Comparison of ENCODE assay signal across 1 cellular context in the genomic region with DNA sequence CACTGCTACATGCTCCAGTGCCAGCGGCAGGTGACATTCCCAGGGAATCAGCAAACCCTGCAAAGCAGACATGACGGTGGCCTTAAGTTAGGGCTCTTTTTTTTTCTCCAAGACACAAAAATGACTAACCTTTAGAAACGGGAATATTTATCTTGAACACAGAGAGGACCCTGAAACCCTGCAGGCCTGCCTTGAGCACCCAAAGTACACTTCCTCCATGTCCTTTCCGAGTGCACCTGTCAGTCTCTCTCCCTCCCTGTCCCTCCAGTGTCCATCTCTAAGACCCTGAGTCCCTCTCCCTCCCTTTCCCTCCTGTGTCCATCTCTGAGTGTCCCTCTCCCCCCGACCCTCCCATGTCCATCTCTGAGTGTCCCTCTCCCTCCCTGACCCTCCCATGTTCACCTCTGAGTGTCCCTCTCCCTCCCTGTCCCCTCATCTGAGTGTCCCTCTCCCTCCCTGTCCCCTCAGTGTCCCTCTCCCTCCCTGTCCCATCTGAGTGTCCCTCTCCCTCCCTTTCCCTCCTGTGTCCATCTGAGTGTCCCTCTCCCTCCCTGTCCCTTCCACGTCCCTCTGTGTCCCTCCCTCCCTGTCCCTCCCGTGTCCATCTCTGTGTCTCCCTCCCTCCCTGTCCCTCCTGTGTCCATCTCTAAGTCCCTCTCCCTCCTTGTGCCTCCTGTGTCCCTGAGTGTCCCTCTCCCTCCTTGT.
TF ChIP-seq lines count a peak whose summit lies in the region.

No MANE protein-coding gene starts in this region.

TF ChIP-seq in GM12878, 131 proteins besides CTCF, POLR2A, EP300 and RAD21:
- TF ChIP-seq MTA2 (IDR thresholded peaks at IDR 0.05; ENCODE audit: low read depth) (no peak), HDGF (IDR thresholded peaks at IDR 0.05) (0 out of 2 replicates have a peak, but pooled peaks have one; percentile 24)
